In genomic region chr4:135775909-135776308, GRCh38 we compare ENCODE assay signal across 29 cellular contexts.
"Had no signal": no experiment of that assay in that cellular context is flagged by ENCODE, and none has a peak within 500 bp of the region (broad histone marks: within the 10 kb centered on the region; RNA-seq: fewer than 3 reads in every experiment).

No MANE protein-coding gene starts in this region.

- ATAC-seq: activated naive CD4-positive, alpha-beta T cell treated with anti-CD3 and anti-CD28 coated beads, Interleukin-2, amount 50 U/mL, for 72 hours; activated T-cell treated with anti-CD3 and anti-CD28 coated beads, Interleukin-2, amount 50 U/mL, for 72 hours; esophagus mucosa had no signal

- H3K4me3 Mint-ChIP-seq: activated CD4-positive, alpha-beta memory T cell treated with anti-CD3 and anti-CD28 coated beads, Interleukin-2, amount 10 ng/mL, durations not matched to agents 7 days and 5 days; activated CD4-positive, alpha-beta T cell treated with anti-CD3 and anti-CD28 coated beads, Interleukin-2, amount 10 ng/mL, durations not matched to agents 7 days and 5 days; activated naive CD4-positive, alpha-beta T cell treated with anti-CD3 and anti-CD28 coated beads, Interleukin-2, amount 10 ng/mL, durations not matched to agents 7 days and 5 days; activated naive CD8-positive, alpha-beta T cell treated with anti-CD3 and anti-CD28 coated beads, Interleukin-2, amount 10 ng/mL, durations not matched to agents 7 days and 5 days; activated T-cell treated with anti-CD3 and anti-CD28 coated beads, Interleukin-2, amount 50 U/mL, for 24 hours; activated T-cell treated with anti-CD3 and anti-CD28 coated beads, Interleukin-2, amount 50 U/mL, for 72 hours; brain; dendritic cell treated with granulocyte-macrophage colony-stimulating factor and Interleukin-4, amounts not matched to agents 40 ng/mL and 50 ng/mL, for 4 days; endodermal cell had no signal

- H3K9me3 ChIP-seq: ascending aorta, colonic mucosa had no signal

- DNase-seq: activated CD4-positive, alpha-beta memory T cell treated with anti-CD3 and anti-CD28 coated beads, Interleukin-2, amount 10 ng/mL, durations not matched to agents 7 days and 5 days; activated CD4-positive, alpha-beta T cell treated with anti-CD3 and anti-CD28 coated beads for 1 hour; activated CD4-positive, alpha-beta T cell treated with anti-CD3 and anti-CD28 coated beads for 4 hours; activated CD4-positive, alpha-beta T cell treated with anti-CD3 and anti-CD28 coated beads, Interleukin-2, amount 10 ng/mL, durations not matched to agents 7 days and 5 days; activated CD4-positive, alpha-beta T cell treated with anti-CD3 and anti-CD28 coated beads, Interleukin-2, amount 50 U/mL, for 4 hours; activated CD8-positive, alpha-beta memory T cell treated with anti-CD3 and anti-CD28 coated beads, Interleukin-2, amount 50 U/mL, for 48 hours; activated gamma-delta T cell; activated naive CD4-positive, alpha-beta T cell; activated naive CD4-positive, alpha-beta T cell treated with anti-CD3 and anti-CD28 coated beads, Interleukin-2, amount 10 ng/mL, durations not matched to agents 7 days and 5 days; activated naive CD8-positive, alpha-beta T cell treated with anti-CD3 and anti-CD28 coated beads, Interleukin-2, amount 10 ng/mL, durations not matched to agents 7 days and 5 days; activated T-cell treated with anti-CD3 and anti-CD28 coated beads for 4 hours; activated T-cell treated with anti-CD3 and anti-CD28 coated beads, Interleukin-2, amount 50 U/mL, for 24 hours; activated T-cell treated with anti-CD3 and anti-CD28 coated beads, Interleukin-2, amount 50 U/mL, for 72 hours; central memory CD4-positive, alpha-beta T cell; cerebellar nuclear complex; colonic mucosa; dorsolateral prefrontal cortex; effector memory CD4-positive, alpha-beta T cell; endodermal cell; foreskin fibroblast; head of caudate nucleus; hippocampal formation had no signal

- H3K27me3 Mint-ChIP-seq: activated CD4-positive, alpha-beta memory T cell treated with anti-CD3 and anti-CD28 coated beads, Interleukin-2, amount 10 ng/mL, durations not matched to agents 7 days and 5 days; activated CD4-positive, alpha-beta T cell treated with anti-CD3 and anti-CD28 coated beads, Interleukin-2, amount 10 ng/mL, durations not matched to agents 7 days and 5 days; activated naive CD4-positive, alpha-beta T cell treated with anti-CD3 and anti-CD28 coated beads, Interleukin-2, amount 10 ng/mL, durations not matched to agents 7 days and 5 days; activated naive CD8-positive, alpha-beta T cell treated with anti-CD3 and anti-CD28 coated beads, Interleukin-2, amount 10 ng/mL, durations not matched to agents 7 days and 5 days; activated T-cell treated with anti-CD3 and anti-CD28 coated beads, Interleukin-2, amount 50 U/mL, for 24 hours; brain; dendritic cell treated with granulocyte-macrophage colony-stimulating factor and Interleukin-4, amounts not matched to agents 40 ng/mL and 50 ng/mL, for 4 days had no signal

- H3K4me3 ChIP-seq: ascending aorta, breast epithelium, cardiac muscle cell, colonic mucosa, dorsolateral prefrontal cortex had no signal

- H3K27me3 ChIP-seq: ascending aorta, breast epithelium, cardiac muscle cell, colonic mucosa, dorsolateral prefrontal cortex had no signal

- H3K4me1 ChIP-seq: ascending aorta, breast epithelium, colonic mucosa had no signal

- H3K27ac ChIP-seq: ascending aorta, breast epithelium, cardiac muscle cell, colonic mucosa, dorsolateral prefrontal cortex had no signal

- H3K36me3 Mint-ChIP-seq: activated naive CD4-positive, alpha-beta T cell treated with anti-CD3 and anti-CD28 coated beads, Interleukin-2, amount 10 ng/mL, durations not matched to agents 7 days and 5 days; activated naive CD4-positive, alpha-beta T cell treated with anti-CD3 and anti-CD28 coated beads, Interleukin-2, amount 50 U/mL, for 72 hours; activated naive CD8-positive, alpha-beta T cell treated with anti-CD3 and anti-CD28 coated beads, Interleukin-2, amount 10 ng/mL, durations not matched to agents 7 days and 5 days; brain had no signal

- H3K4me1 Mint-ChIP-seq: activated CD4-positive, alpha-beta memory T cell treated with anti-CD3 and anti-CD28 coated beads, Interleukin-2, amount 10 ng/mL, durations not matched to agents 7 days and 5 days; activated CD4-positive, alpha-beta T cell treated with anti-CD3 and anti-CD28 coated beads, Interleukin-2, amount 10 ng/mL, durations not matched to agents 7 days and 5 days; activated naive CD4-positive, alpha-beta T cell treated with anti-CD3 and anti-CD28 coated beads, Interleukin-2, amount 10 ng/mL, durations not matched to agents 7 days and 5 days; activated naive CD8-positive, alpha-beta T cell treated with anti-CD3 and anti-CD28 coated beads, Interleukin-2, amount 10 ng/mL, durations not matched to agents 7 days and 5 days; endodermal cell had no signal

- H3K27ac Mint-ChIP-seq: activated CD4-positive, alpha-beta memory T cell treated with anti-CD3 and anti-CD28 coated beads, Interleukin-2, amount 10 ng/mL, durations not matched to agents 7 days and 5 days; activated CD4-positive, alpha-beta T cell treated with anti-CD3 and anti-CD28 coated beads, Interleukin-2, amount 10 ng/mL, durations not matched to agents 7 days and 5 days; activated naive CD4-positive, alpha-beta T cell treated with anti-CD3 and anti-CD28 coated beads, Interleukin-2, amount 10 ng/mL, durations not matched to agents 7 days and 5 days; activated naive CD4-positive, alpha-beta T cell treated with anti-CD3 and anti-CD28 coated beads, Interleukin-2, amount 50 U/mL, for 72 hours; activated naive CD8-positive, alpha-beta T cell treated with anti-CD3 and anti-CD28 coated beads, Interleukin-2, amount 10 ng/mL, durations not matched to agents 7 days and 5 days; activated T-cell treated with anti-CD3 and anti-CD28 coated beads, Interleukin-2, amount 50 U/mL, for 24 hours; activated T-cell treated with anti-CD3 and anti-CD28 coated beads, Interleukin-2, amount 50 U/mL, for 72 hours; brain; dendritic cell treated with granulocyte-macrophage colony-stimulating factor and Interleukin-4, amounts not matched to agents 40 ng/mL and 50 ng/mL, for 4 days; endodermal cell had no signal

- H3K9me3 Mint-ChIP-seq: activated CD4-positive, alpha-beta memory T cell treated with anti-CD3 and anti-CD28 coated beads, Interleukin-2, amount 10 ng/mL, durations not matched to agents 7 days and 5 days; endodermal cell had no signal

- H3K36me3 ChIP-seq: ascending aorta, cardiac muscle cell, colonic mucosa had no signal
